24 cellular contexts compared by ENCODE assay signal in the genomic region with DNA sequence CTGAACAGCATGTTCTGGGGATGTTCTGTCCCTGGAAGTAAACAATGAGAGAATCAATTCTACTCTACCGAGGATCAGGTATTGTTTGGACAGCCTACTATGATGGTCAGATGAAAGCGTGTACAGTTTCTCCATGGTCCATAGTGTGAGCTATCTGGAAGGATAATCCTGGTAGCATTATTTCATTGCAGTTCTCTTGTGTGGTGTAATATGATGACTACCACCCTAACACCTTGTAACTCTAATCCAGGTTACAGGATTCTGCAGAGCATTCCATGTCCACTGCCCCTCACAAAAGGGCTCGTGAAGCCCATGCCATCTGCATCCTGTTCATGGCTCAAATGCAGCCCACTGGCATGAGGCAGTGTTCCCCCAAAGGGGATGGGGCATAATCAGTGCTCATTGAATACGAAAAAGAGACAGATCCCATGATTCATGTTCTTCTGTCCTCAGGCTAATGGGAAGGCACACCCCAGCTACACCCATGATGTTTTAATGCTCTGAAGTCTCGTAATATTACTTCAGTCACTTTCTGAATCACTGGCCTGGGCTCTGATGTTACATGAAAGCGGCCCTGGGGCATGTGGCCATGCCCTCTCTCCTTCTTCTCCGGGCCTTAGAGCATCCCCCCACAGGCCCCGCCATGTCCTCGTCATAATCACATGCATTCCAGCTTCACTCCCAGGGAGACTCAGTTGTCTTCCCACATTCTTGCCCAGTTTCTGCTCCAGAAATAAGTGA.
DNase-seq lines count a peak whose midpoint lies in the region; ATAC-seq, FAIRE-seq and TF ChIP-seq lines count a peak whose summit lies in the region.
"Had no signal": no experiment of that assay in that cellular context is flagged by ENCODE, and none has a peak within 500 bp of the region (broad histone marks: within the 10 kb centered on the region; RNA-seq: fewer than 3 reads in every experiment).

No MANE protein-coding gene starts in this region.

- 85% methylated on average over 9 of the region's 9 CpGs for WGBS in smooth muscle cell (ENCODE audit: low lambda C conversion rate)

- H3K9ac ChIP-seq in keratinocyte (ENCODE audit: control insufficient read depth, extremely low read depth, insufficient read depth, low read length) = peak overlapping the region; percentile 11
- H3K9ac ChIP-seq in smooth muscle cell (ENCODE audit: low read depth) = no peak overlapping the region
- H3K9ac ChIP-seq: BLaER1 had no signal

- H4K20me1 ChIP-seq in keratinocyte (ENCODE audit: control insufficient read depth, extremely low read depth, insufficient read depth, low read length) = no peaks in the 10 kb centered on the region
- no peaks in the 10 kb centered on the region for H4K20me1 ChIP-seq in smooth muscle cell (ENCODE audit: low read depth)
- H4K20me1 ChIP-seq: BLaER1 had no signal

- no peaks in the 10 kb centered on the region for H3K9me1 ChIP-seq in keratinocyte (ENCODE audit: control insufficient read depth, extremely low read depth, insufficient read depth, low read length)

- H3K4me2 ChIP-seq in keratinocyte (ENCODE audit: control insufficient read depth, extremely low read depth, insufficient read depth, low read depth, low read length) = peak overlapping the region; percentile 50
- no peak overlapping the region for H3K4me2 ChIP-seq in smooth muscle cell
- H3K4me2 ChIP-seq: BLaER1 had no signal

- peak; percentile 52 for FAIRE-seq in keratinocyte (lab: Jason Lieb, UNC)
- FAIRE-seq: G401.6, GM12892, H54, HTR-8/SVneo had no signal

- no peak for TF ChIP-seq CTCF in RWPE2 (IDR thresholded peaks at IDR 0.05; ENCODE audit: poor library complexity, severe bottlenecking)
- TF ChIP-seq CTCF in keratinocyte (optimal IDR thresholded peaks at IDR 0.05 in 1 of 3, IDR thresholded peaks at IDR 0.05 in 1 of 3, conservative IDR thresholded peaks at IDR 0.05 in 1 of 3; ENCODE audit: extremely low read depth in 1 of 3, insufficient read depth in 2 of 3, low read length in 3 of 3) = no peak
- TF ChIP-seq CTCF in smooth muscle cell (IDR thresholded peaks at IDR 0.05; ENCODE audit: borderline replicate concordance, insufficient read depth, poor library complexity, severe bottlenecking) = no peak

- dilution Hi-C loops in keratinocyte (cut with MboI; ENCODE audit: extremely low pct_ligation_motif_present, low sequenced_read_pairs) = no loop called here

- H3K79me2 ChIP-seq in keratinocyte (ENCODE audit: control insufficient read depth, insufficient read depth, low read length) = no peaks in the 10 kb centered on the region
- no peaks in the 10 kb centered on the region for H3K79me2 ChIP-seq in smooth muscle cell (ENCODE audit: low read depth)

- H3K9me3 ChIP-seq in RWPE2 (ENCODE audit: severe bottlenecking) (no peaks in the 10 kb centered on the region), keratinocyte (ENCODE audit: control insufficient read depth, low read depth, low read length) (no peaks in the 10 kb centered on the region), smooth muscle cell (replicated peaks; ENCODE audit: low read depth) (no peaks in the 10 kb centered on the region)
- H3K9me3 ChIP-seq: BLaER1 had no signal

- peak; percentile 70 for ATAC-seq in RWPE2 (ENCODE audit: low read depth)
- no peak for ATAC-seq in HG03354 (IDR thresholded peaks at IDR 0.05; ENCODE audit: poor library complexity, severe bottlenecking, unreplicated experiment)
- no peak for ATAC-seq in GM19328 (IDR thresholded peaks at IDR 0.05; ENCODE audit: unreplicated experiment)
- ATAC-seq in GM21447 (IDR thresholded peaks at IDR 0.05; ENCODE audit: unreplicated experiment) = no peak
- ATAC-seq: Panc1, Right ventricle myocardium inferior had no signal

- H3F3A ChIP-seq in smooth muscle cell (ENCODE audit: low read depth) = no peaks in the 10 kb centered on the region

- no peaks in the 10 kb centered on the region for H3K36me3 ChIP-seq in RWPE2 (ENCODE audit: low read depth)
- H3K36me3 ChIP-seq in keratinocyte (ENCODE audit: control insufficient read depth in 2 of 2, extremely low read depth in 1 of 2, insufficient read depth in 2 of 2, low read length in 2 of 2) = no peaks in the 10 kb centered on the region
- no peaks in the 10 kb centered on the region for H3K36me3 ChIP-seq in smooth muscle cell (ENCODE audit: low read depth)
- H3K36me3 ChIP-seq: BLaER1 had no signal

- H3K4me1 ChIP-seq in RWPE2 (ENCODE audit: insufficient read depth, poor library complexity, severe bottlenecking) (peaks cover 38% of the 10 kb centered on the region), keratinocyte (ENCODE audit: control insufficient read depth, extremely low read depth, insufficient read depth, low read length) (peaks cover 51% of the 10 kb centered on the region), smooth muscle cell (ENCODE audit: low read depth) (no peaks in the 10 kb centered on the region)

- H3K27me3 ChIP-seq in RWPE2 (ENCODE audit: insufficient read depth, poor library complexity, severe bottlenecking) (no peaks in the 10 kb centered on the region), keratinocyte (ENCODE audit: control insufficient read depth, extremely low read depth, insufficient read depth, low read length) (no peaks in the 10 kb centered on the region), smooth muscle cell (ENCODE audit: low read depth) (no peaks in the 10 kb centered on the region)
- H3K27me3 ChIP-seq: BLaER1 had no signal

- H3K4me3 ChIP-seq in RWPE2 (ENCODE audit: severe bottlenecking) (no peak overlapping the region), keratinocyte (ENCODE audit: control insufficient read depth in 2 of 3, extremely low read depth in 1 of 3, insufficient read depth in 2 of 3, low read depth in 1 of 3, low read length in 3 of 3) (no peak overlapping the region), smooth muscle cell (no peak overlapping the region)
- H3K4me3 ChIP-seq: BLaER1 had no signal

- H3K27ac ChIP-seq in RWPE2 (ENCODE audit: poor library complexity, severe bottlenecking) (peak overlapping the region; percentile 77), epithelial cell of prostate (peak overlapping the region; percentile 78), keratinocyte (ENCODE audit: control insufficient read depth, insufficient read depth, low read length) (peak overlapping the region; percentile 75), smooth muscle cell (ENCODE audit: low read depth) (peak overlapping the region; percentile 75)
- H3K27ac ChIP-seq: BLaER1 had no signal

- DNase-seq in RWPE2 (ENCODE audit: low spot score) (no peak), epithelial cell of prostate (ENCODE audit: low read depth, low spot score) (peak; percentile 71), keratinocyte (ENCODE audit: low read depth, low spot score) (peak; percentile 66), smooth muscle cell (lab: John Stamatoyannopoulos, UW; ENCODE audit: unreplicated experiment) (no peak), mesenteric fat pad (ENCODE audit: low spot score) (no peak)
- DNase-seq: CD4-positive, alpha-beta T cell; COR-L47; KG1; NCI-H1105; NCI-H146; NCI-H2029; NCI-H2171; NCI-H524 treated with DMSO at 0.1 percent for 48 hours; NCI-H82 had no signal

- H2AFZ ChIP-seq in keratinocyte (ENCODE audit: control insufficient read depth, low read length) = no peak overlapping the region
- no peak overlapping the region for H2AFZ ChIP-seq in smooth muscle cell (ENCODE audit: low read depth)

Comparison
In these comparisons a context has a peak if more than half of its experiments do, and no peak if none do; other contexts are left out.
1. DNase-seq: peak in epithelial cell of prostate (single experiment) and keratinocyte (single experiment); none in RWPE2 (single experiment), smooth muscle cell (single experiment) and mesenteric fat pad (single experiment).
2. Peak in every context shown above with its lines, with median percentiles within 50 percentile points of each other: H3K27ac ChIP-seq.